9 cellular contexts compared by ENCODE assay signal in the genomic region with DNA sequence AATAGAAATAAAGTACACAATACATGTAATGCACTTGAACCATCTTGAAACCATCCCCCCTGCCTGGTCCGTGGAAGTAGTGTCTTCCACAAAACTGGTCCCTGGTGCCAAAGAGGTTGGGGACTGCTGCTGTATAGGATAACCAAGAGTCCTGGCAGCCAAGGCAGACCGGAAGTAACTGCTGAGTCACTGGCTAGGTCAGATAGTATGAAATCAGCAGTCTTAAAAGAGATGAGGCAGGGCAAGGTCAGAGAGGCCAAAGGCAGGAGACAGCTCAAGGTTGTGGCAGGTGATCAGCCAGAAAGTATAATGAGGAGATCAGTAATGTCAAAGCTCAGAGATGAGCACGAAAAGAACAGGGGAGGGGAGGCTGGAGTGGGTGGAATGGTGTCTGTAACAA.
DNase-seq lines count a peak whose midpoint lies in the region; ATAC-seq and TF ChIP-seq lines count a peak whose summit lies in the region.
"Had no signal": no experiment of that assay in that cellular context is flagged by ENCODE, and none has a peak within 500 bp of the region (broad histone marks: within the 10 kb centered on the region; RNA-seq: fewer than 3 reads in every experiment).

No MANE protein-coding gene starts in this region.

- ATAC-seq in GM21619 (IDR thresholded peaks at IDR 0.05; ENCODE audit: unreplicated experiment) (peak; percentile 78), GM19324 (IDR thresholded peaks at IDR 0.05; ENCODE audit: low FRiP score, unreplicated experiment) (no peak)

- DNase-seq in ACHN (peak; percentile 38), NCI-H460 (ENCODE audit: extremely low read depth, low read depth) (peak; percentile 33), erythroblast (lab: John Stamatoyannopoulos, UW) (peak; percentile 72 to 74), GM19238 (ENCODE audit: insufficient read length, low spot score) (no peak)
- no peak for DNase-seq in activated CD4-positive, alpha-beta T cell treated with anti-CD3 and anti-CD28 coated beads for 48 hours
- no peak for DNase-seq in activated CD4-positive, alpha-beta T cell treated with anti-CD3 and anti-CD28 coated beads, Interleukin-2, amount 50 U/mL, for 1 hour
- DNase-seq: activated CD8-positive, alpha-beta memory T cell treated with anti-CD3 and anti-CD28 coated beads for 24 hours had no signal

- TF ChIP-seq POLR2A in erythroblast (IDR thresholded peaks at IDR 0.05; ENCODE audit: low read length) = no peak

- in situ Hi-C loops in ACHN (cut with HindIII; ENCODE audit: low pct_ligation_motif_present, low pct_unique_long_range_greater_than_20kb, low sequenced_read_pairs) = no loop called here

Comparison
In these comparisons a context has a peak if more than half of its experiments do, and no peak if none do; other contexts are left out.
1. DNase-seq: peak in ACHN (single experiment), NCI-H460 (single experiment) and erythroblast (2 of 2); none in activated CD4-positive, alpha-beta T cell treated with anti-CD3 and anti-CD28 coated beads for 48 hours (single experiment), GM19238 (single experiment) and activated CD4-positive, alpha-beta T cell treated with anti-CD3 and anti-CD28 coated beads, Interleukin-2, amount 50 U/mL, for 1 hour (single experiment).